21 cellular contexts compared by ENCODE assay signal in the genomic region with DNA sequence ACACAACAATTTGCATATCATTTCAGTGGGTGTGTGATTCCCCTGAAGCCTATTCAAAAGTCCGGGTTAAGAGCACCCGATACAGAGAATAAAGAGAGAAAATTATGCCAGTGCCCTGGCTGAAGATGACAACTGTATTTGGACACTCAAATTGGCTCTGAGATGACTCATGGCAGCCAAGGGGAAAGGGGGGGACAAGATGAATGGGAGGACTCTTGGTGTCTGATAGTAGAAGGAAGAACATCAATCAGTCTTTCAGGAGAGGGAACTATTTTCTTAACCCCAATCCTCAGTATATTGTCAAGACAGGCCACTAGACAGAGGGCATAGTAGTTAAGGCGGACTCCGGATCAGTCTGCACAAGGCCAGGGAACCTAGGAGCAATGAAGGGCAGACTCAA. TPM values are rescaled to one million over a fixed set of nuclear protein-coding genes. Genes with fewer than 3 reads are reported as not detected.
"Had no signal": no experiment of that assay in that cellular context is flagged by ENCODE, and none has a peak within 500 bp of the region (broad histone marks: within the 10 kb centered on the region; RNA-seq: fewer than 3 reads in every experiment).

No MANE protein-coding gene starts in this region.

- H3K4me3 ChIP-seq: breast epithelium, left ventricle myocardium inferior, prostate gland, stomach, suprapubic skin, transverse colon had no signal

- H3K27ac ChIP-seq: breast epithelium, prostate gland, stomach, suprapubic skin, transverse colon had no signal

- H3K36me3 ChIP-seq: breast epithelium, prostate gland, suprapubic skin, transverse colon had no signal

- H3K27me3 ChIP-seq: breast epithelium had no signal

- ATAC-seq: activated naive CD4-positive, alpha-beta T cell treated with anti-CD3 and anti-CD28 coated beads, Interleukin-2, amount 50 U/mL, for 72 hours; activated T-helper 17 cell treated with anti-CD3 and anti-CD28 coated beads, Interleukin-2, amount 50 U/mL, for 72 hours; effector memory CD8-positive, alpha-beta T cell; esophagus mucosa; natural killer cell; right cardiac atrium; stimulated activated memory B cell treated with anti-CD40 and anti-IgM and Interleukin-4, amounts not matched to agents 10 μg/mL and 1 μg/mL and 100 μg/mL, for 72 hours; WTC11 had no signal

- H3K4me1 ChIP-seq: breast epithelium had no signal

- H3K9me3 ChIP-seq: breast epithelium, left ventricle myocardium inferior, prostate gland, stomach, suprapubic skin, transverse colon had no signal

- DNase-seq: activated CD8-positive, alpha-beta memory T cell treated with anti-CD3 and anti-CD28 coated beads for 24 hours; activated CD8-positive, alpha-beta memory T cell treated with anti-CD3 and anti-CD28 coated beads, Interleukin-2, amount 50 U/mL, for 4 hours; activated T-cell treated with anti-CD3 and anti-CD28 coated beads, Interleukin-2, amount 50 U/mL, for 24 hours; effector memory CD8-positive, alpha-beta T cell; hippocampal formation; left ventricle myocardium inferior; mammary epithelial cell; natural killer cell; right cardiac atrium; stimulated activated CD4-positive, alpha-beta T cell treated with anti-CD3 and anti-CD28 coated beads, Interleukin-1b, Interleukin-23, amount 100 ng/mL, for 48 hours; stomach; transverse colon had no signal

RNA-seq across cellular contexts. Expression of a gene that starts 6.1 kb away (rescaled TPM):
- total RNA-seq: osteocyte had no signal
